In genomic region chr6:30724906-30725667, GRCh38 we compare ENCODE assay signal across 1 cellular context.
TF ChIP-seq lines count a peak whose summit lies in the region.

No MANE protein-coding gene starts in this region.

TF ChIP-seq in K562, 482 proteins besides CTCF, POLR2A, EP300 and RAD21 (continued from another document and continues in another):
- no peak for TF ChIP-seq AFF1 (IDR thresholded peaks at IDR 0.05; ENCODE audit: low read depth in 1 of 2, partially characterized antibody in 2 of 2)
- TF ChIP-seq CREB1 (IDR thresholded peaks at IDR 0.05): peak; percentile 13; the same call in 1 of the 2 replicates
- no peak for TF ChIP-seq CREB1 (CRISPR knock-in tag; IDR thresholded peaks at IDR 0.05)
- peak in 1 of 2 experiments; percentile 62; a peak in 1 of 4 replicates for TF ChIP-seq TBL1XR1 (IDR thresholded peaks at IDR 0.05; ENCODE audit: low read length in 2 of 2)
- TF ChIP-seq DNMT1 (IDR thresholded peaks at IDR 0.05): no peak
- peak in 1 of 2 experiments; percentile 85; a peak in 1 of 4 replicates for TF ChIP-seq SIN3A (IDR thresholded peaks at IDR 0.05; ENCODE audit: borderline replicate concordance in 2 of 2, control insufficient read depth in 1 of 2, low read depth in 2 of 2, low read length in 2 of 2)
- 0 out of 2 replicates have a peak, but pooled peaks have one; percentile 32 for TF ChIP-seq PTBP1 (IDR thresholded peaks at IDR 0.05; ENCODE audit: low read depth, low read length)
- no peak for TF ChIP-seq ZFP1 (CRISPR knock-in tag; IDR thresholded peaks at IDR 0.05)
- TF ChIP-seq RBFOX2 (IDR thresholded peaks at IDR 0.05; ENCODE audit: low read depth, low read length): no peak; the same call in 1 of the 2 replicates
- TF ChIP-seq SLC30A9 (CRISPR knock-in tag; IDR thresholded peaks at IDR 0.05): no peak
- TF ChIP-seq PRDM10 (IDR thresholded peaks at IDR 0.05; ENCODE audit: partially characterized antibody): peak; percentile 71
- peak in 1 of 2 experiments; percentile 17; a peak in 1 of 4 replicates for TF ChIP-seq MNT (conservative IDR thresholded peaks at IDR 0.05)
- TF ChIP-seq, protein P1, sequence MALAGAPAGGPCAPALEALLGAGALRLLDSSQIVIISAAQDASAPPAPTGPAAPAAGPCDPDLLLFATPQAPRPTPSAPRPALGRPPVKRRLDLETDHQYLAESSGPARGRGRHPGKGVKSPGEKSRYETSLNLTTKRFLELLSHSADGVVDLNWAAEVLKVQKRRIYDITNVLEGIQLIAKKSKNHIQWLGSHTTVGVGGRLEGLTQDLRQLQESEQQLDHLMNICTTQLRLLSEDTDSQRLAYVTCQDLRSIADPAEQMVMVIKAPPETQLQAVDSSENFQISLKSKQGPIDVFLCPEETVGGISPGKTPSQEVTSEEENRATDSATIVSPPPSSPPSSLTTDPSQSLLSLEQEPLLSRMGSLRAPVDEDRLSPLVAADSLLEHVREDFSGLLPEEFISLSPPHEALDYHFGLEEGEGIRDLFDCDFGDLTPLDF (CRISPR knock-in tag; IDR thresholded peaks at IDR 0.05): 0 out of 2 replicates have a peak, but pooled peaks have one; percentile 24
- TF ChIP-seq FOXM1 (IDR thresholded peaks at IDR 0.05; ENCODE audit: low read depth): no peak
- peak; percentile 38; the same call in 1 of the 2 replicates for TF ChIP-seq FOXM1 (CRISPR knock-in tag; IDR thresholded peaks at IDR 0.05; ENCODE audit: low read depth)
- peak; percentile 62 for TF ChIP-seq SUPT5H (IDR thresholded peaks at IDR 0.05)
- TF ChIP-seq STAT5A (IDR thresholded peaks at IDR 0.05; ENCODE audit: borderline replicate concordance, low read length): peak; percentile 9; the same call in 1 of the 2 replicates
- TF ChIP-seq, protein P2, sequence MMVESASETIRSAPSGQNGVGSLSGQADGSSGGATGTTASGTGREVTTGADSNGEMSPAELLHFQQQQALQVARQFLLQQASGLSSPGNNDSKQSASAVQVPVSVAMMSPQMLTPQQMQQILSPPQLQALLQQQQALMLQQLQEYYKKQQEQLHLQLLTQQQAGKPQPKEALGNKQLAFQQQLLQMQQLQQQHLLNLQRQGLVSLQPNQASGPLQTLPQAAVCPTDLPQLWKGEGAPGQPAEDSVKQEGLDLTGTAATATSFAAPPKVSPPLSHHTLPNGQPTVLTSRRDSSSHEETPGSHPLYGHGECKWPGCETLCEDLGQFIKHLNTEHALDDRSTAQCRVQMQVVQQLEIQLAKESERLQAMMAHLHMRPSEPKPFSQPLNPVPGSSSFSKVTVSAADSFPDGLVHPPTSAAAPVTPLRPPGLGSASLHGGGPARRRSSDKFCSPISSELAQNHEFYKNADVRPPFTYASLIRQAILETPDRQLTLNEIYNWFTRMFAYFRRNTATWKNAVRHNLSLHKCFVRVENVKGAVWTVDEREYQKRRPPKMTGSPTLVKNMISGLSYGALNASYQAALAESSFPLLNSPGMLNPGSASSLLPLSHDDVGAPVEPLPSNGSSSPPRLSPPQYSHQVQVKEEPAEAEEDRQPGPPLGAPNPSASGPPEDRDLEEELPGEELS (CRISPR knock-in tag; IDR thresholded peaks at IDR 0.05; ENCODE audit: borderline replicate concordance): no peak
- TF ChIP-seq, protein P3, sequence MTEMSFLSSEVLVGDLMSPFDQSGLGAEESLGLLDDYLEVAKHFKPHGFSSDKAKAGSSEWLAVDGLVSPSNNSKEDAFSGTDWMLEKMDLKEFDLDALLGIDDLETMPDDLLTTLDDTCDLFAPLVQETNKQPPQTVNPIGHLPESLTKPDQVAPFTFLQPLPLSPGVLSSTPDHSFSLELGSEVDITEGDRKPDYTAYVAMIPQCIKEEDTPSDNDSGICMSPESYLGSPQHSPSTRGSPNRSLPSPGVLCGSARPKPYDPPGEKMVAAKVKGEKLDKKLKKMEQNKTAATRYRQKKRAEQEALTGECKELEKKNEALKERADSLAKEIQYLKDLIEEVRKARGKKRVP (CRISPR knock-in tag; IDR thresholded peaks at IDR 0.05): no peak
- TF ChIP-seq DACH1 (IDR thresholded peaks at IDR 0.05; ENCODE audit: partially characterized antibody): no peak
- TF ChIP-seq POLR2B (IDR thresholded peaks at IDR 0.05; ENCODE audit: low read depth, partially characterized antibody): peak; percentile 39
- 0 out of 2 replicates have a peak, but pooled peaks have one; percentile 6 for TF ChIP-seq ATF6 (CRISPR knock-in tag; IDR thresholded peaks at IDR 0.05)
- peak; percentile 91; the same call in 1 of the 2 replicates for TF ChIP-seq POLR2AphosphoS5 (IDR thresholded peaks at IDR 0.05; ENCODE audit: control insufficient read depth, insufficient read depth, low read depth, low read length)
- TF ChIP-seq TEAD4 (IDR thresholded peaks at IDR 0.05; ENCODE audit: low read length): peak; percentile 36; the same call in 1 of the 2 replicates
- TF ChIP-seq TEAD4 (CRISPR knock-in tag; IDR thresholded peaks at IDR 0.05; ENCODE audit: borderline replicate concordance): no peak
- TF ChIP-seq, protein P4, sequence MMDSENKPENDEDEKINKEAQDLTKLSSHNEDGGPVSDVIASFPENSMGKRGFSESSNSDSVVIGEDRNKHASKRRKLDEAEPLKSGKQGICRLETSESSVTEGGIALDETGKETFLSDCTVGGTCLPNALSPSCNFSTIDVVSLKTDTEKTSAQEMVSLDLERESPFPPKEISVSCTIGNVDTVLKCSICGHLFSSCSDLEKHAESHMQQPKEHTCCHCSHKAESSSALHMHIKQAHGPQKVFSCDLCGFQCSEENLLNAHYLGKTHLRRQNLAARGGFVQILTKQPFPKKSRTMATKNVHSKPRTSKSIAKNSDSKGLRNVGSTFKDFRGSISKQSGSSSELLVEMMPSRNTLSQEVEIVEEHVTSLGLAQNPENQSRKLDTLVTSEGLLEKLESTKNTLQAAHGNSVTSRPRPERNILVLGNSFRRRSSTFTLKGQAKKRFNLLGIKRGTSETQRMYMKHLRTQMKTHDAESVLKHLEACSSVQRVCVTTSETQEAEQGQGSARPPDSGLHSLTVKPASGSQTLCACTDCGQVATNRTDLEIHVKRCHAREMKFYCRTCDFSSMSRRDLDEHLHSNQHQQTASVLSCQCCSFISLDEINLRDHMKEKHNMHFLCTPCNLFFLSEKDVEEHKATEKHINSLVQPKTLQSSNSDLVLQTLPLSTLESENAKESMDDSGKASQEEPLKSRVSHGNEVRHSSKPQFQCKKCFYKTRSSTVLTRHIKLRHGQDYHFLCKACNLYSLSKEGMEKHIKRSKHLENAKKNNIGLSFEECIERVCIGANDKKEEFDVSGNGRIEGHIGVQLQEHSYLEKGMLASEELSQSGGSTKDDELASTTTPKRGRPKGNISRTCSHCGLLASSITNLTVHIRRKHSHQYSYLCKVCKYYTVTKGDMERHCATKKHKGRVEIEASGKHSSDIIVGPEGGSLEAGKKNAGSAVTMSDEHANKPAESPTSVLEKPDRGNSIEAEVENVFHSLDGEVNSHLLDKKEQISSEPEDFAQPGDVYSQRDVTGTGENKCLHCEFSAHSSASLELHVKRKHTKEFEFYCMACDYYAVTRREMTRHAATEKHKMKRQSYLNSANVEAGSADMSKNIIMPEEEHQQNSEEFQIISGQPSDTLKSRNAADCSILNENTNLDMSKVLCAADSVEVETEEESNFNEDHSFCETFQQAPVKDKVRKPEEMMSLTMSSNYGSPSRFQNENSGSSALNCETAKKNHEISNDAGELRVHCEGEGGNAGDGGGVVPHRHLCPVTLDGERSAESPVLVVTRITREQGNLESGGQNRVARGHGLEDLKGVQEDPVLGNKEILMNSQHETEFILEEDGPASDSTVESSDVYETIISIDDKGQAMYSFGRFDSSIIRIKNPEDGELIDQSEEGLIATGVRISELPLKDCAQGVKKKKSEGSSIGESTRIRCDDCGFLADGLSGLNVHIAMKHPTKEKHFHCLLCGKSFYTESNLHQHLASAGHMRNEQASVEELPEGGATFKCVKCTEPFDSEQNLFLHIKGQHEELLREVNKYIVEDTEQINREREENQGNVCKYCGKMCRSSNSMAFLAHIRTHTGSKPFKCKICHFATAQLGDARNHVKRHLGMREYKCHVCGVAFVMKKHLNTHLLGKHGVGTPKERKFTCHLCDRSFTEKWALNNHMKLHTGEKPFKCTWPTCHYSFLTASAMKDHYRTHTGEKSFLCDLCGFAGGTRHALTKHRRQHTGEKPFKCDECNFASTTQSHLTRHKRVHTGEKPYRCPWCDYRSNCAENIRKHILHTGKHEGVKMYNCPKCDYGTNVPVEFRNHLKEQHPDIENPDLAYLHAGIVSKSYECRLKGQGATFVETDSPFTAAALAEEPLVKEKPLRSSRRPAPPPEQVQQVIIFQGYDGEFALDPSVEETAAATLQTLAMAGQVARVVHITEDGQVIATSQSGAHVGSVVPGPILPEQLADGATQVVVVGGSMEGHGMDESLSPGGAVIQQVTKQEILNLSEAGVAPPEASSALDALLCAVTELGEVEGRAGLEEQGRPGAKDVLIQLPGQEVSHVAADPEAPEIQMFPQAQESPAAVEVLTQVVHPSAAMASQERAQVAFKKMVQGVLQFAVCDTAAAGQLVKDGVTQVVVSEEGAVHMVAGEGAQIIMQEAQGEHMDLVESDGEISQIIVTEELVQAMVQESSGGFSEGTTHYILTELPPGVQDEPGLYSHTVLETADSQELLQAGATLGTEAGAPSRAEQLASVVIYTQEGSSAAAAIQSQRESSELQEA (IDR thresholded peaks at IDR 0.05; ENCODE audit: low read depth): no peak
- peak; percentile 32; the same call in 1 of the 2 replicates for TF ChIP-seq PML (IDR thresholded peaks at IDR 0.05; ENCODE audit: low read length)
- peak; percentile 64; the same call in 1 of the 2 replicates for TF ChIP-seq RFX7 (CRISPR knock-in tag; IDR thresholded peaks at IDR 0.05)
- TF ChIP-seq EGR1 (conservative IDR thresholded peaks at IDR 0.05): 0 out of 2 replicates have a peak, but pooled peaks have one; percentile 4
